Comparison of ENCODE assay signal across 15 cellular contexts in the genomic region with DNA sequence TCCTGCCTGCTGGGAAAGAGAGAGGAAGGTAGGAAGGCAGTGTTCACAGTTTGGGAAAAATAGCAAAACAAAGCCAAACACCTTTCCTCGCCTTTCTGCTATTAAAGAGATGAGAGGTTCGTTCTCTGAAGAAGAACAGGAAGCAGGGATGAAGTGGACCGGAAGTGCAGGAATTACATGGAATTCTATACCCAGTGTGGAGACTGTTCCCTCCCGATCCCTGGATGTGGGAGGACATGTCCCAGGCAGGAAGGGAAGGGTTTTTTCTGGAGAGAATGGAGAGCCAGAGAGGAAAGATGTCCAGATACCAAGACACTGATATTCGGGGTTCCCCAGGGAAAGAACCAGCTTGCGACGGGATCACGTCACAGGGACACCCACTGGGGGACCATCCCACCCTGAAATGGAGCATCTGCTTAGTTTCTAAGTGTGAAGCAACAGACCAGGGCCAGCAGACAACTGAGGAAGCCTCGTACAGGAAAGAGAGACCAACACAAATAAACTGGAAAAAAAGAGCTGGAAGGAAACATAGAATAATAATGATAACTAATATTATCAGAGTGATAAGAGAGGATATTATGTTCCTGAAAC.
"Had no signal": no experiment of that assay in that cellular context is flagged by ENCODE, and none has a peak within 500 bp of the region (broad histone marks: within the 10 kb centered on the region; RNA-seq: fewer than 3 reads in every experiment).

No MANE protein-coding gene starts in this region.

- H3K4me1 ChIP-seq: colonic mucosa, testis had no signal

- H3K4me3 ChIP-seq: colonic mucosa, testis had no signal

- FAIRE-seq: bronchial epithelial cell had no signal

- ATAC-seq: activated CD4-positive, CD25-positive, alpha-beta regulatory T cell treated with anti-CD3 and anti-CD28 coated beads, Interleukin-2, amount 50 U/mL, for 24 hours; effector memory CD8-positive, alpha-beta T cell; stimulated activated naive CD8-positive, alpha-beta T cell treated with anti-CD3 and anti-CD28 coated beads, Interleukin-15, Interleukin-2, amounts not matched to agents 100 U/mL and 50 U/mL, for 24 hours had no signal

- H3K27me3 ChIP-seq: colonic mucosa, testis had no signal

- H3K27ac ChIP-seq: colonic mucosa, testis had no signal

- H3K36me3 ChIP-seq: colonic mucosa had no signal

- DNase-seq: activated gamma-delta T cell; activated naive CD8-positive, alpha-beta T cell treated with anti-CD3 and anti-CD28 coated beads, Interleukin-2, amount 10 ng/mL, durations not matched to agents 7 days and 5 days; activated T-cell treated with anti-CD3 and anti-CD28 coated beads, Interleukin-2, amount 50 U/mL, for 48 hours; anterior cingulate cortex; colonic mucosa; effector memory CD8-positive, alpha-beta T cell; erythroblast; mesendoderm; stimulated activated CD4-positive, alpha-beta T cell treated with anti-CD3 and anti-CD28 coated beads, Interleukin-4, amount 100 ng/mL, for 1 hour; stimulated activated CD8-positive, alpha-beta memory T cell treated with anti-CD3 and anti-CD28 coated beads, Interleukin-4, amount 100 ng/mL, for 48 hours; stimulated activated naive CD8-positive, alpha-beta T cell treated with anti-CD3 and anti-CD28 coated beads, Interleukin-15, Interleukin-2, amounts not matched to agents 100 U/mL and 50 U/mL, for 24 hours; SW 1271; testis had no signal

- H3K9me3 ChIP-seq: colonic mucosa, testis had no signal
